In the genomic region with DNA sequence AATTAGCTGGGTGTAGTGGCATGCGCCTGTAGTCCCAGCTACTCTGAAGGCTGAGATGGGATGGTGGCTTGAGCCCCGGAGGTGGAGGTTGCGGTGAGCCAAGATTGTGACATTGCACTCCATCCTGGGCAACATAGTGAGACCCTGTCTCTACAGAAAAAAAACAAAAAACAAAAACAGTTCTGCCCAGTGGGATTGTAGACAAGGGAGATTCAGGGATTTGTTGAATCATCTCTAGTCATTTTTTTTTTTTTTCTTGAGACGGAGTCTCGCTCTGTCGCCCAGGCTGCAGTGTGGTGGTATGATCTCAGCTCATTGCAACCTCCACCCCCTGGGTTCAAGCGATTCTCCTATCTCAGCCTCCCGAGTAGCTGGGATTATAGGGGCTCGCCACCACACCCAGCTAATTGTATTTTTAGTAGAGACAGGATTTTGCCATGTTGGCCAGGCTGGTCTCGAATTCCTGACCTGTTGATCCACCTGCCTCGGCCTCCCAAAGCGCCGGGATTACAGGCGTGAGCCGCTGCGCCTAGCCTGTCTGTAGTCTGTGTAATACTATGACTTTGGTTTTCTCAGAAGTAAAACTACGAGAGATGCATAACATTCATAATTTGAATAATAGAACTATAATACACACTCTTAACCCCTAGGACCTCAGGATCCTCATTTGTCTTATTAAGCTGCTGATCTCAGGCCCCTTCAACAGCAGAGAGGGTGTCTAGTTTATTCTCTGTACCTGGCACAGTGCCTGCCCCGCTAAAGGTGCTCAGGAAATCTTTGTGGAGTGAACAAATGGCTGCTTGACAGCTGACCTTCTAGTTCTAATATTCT, we compare ENCODE assay signal across 8 cellular contexts. TPM values are rescaled to one million over a fixed set of nuclear protein-coding genes. Genes with fewer than 3 reads are reported as not detected.
DNase-seq lines count a peak whose midpoint lies in the region; ATAC-seq, FAIRE-seq and TF ChIP-seq lines count a peak whose summit lies in the region.

No MANE protein-coding gene starts in this region.

- BruUV-seq in MCF 10A (replicated peaks; lab: Mats Ljungman, UMichigan): no TSS peak

- H3K4me1 Mint-ChIP-seq in IgD-negative memory B cell (peaks cover 12 to 30% (median 22%) of the 10 kb centered on the region in 3 donors), MCF 10A (ENCODE audit: insufficient read depth, unreplicated experiment) (peaks cover 19% of the 10 kb centered on the region), mesothelial cell of epicardium (peaks cover 77% of the 10 kb centered on the region)

- H3K9me3 Mint-ChIP-seq in IgD-negative memory B cell (no peaks in the 10 kb centered on the region), MCF 10A (ENCODE audit: unreplicated experiment) (no peaks in the 10 kb centered on the region), mesothelial cell of epicardium (no peaks in the 10 kb centered on the region)

- peak overlapping the region; percentile 92 for H3K4me3 ChIP-seq in AG10803 (ENCODE audit: low read length)

- peak; percentile 24 for DNase-seq in AG10803 (ENCODE audit: low read depth)
- no peak for DNase-seq in MCF 10A (ENCODE audit: unreplicated experiment)
- DNase-seq in mesothelial cell of epicardium (ENCODE audit: low spot score in 2 of 2, unreplicated experiment in 2 of 2): no peak
- no peak for DNase-seq in SKM-1 (lab: John Stamatoyannopoulos, UW; ENCODE audit: unreplicated experiment)
- no peak for DNase-seq in D721Med (ENCODE audit: insufficient read length, low spot score)
- DNase-seq in HT-29 (ENCODE audit: low spot score): no peak

- CTCF ChIA-PET in MCF 10A (lab: Yijun Ruan, JAX): interaction anchor here (0.6 to 1.4 kb wide), 5 partner anchors 25 to 313 kb away, joined by 3 to 6 read pairs (median 3); a partner anchor contains a TSS

- FAIRE-seq in D721Med (lab: Jason Lieb, UNC): no peak

- H3K36me3 Mint-ChIP-seq in IgD-negative memory B cell (peaks cover 8% of the 10 kb centered on the region), MCF 10A (ENCODE audit: insufficient read depth, unreplicated experiment) (peaks cover 15% of the 10 kb centered on the region), mesothelial cell of epicardium (peaks cover 13% of the 10 kb centered on the region)

- H3K27me3 Mint-ChIP-seq in IgD-negative memory B cell: no peaks in the 10 kb centered on the region
- no peaks in the 10 kb centered on the region for H3K27me3 Mint-ChIP-seq in MCF 10A (ENCODE audit: insufficient read depth, unreplicated experiment)
- no peaks in the 10 kb centered on the region for H3K27me3 Mint-ChIP-seq in mesothelial cell of epicardium (ENCODE audit: low read depth)

- no peak for ATAC-seq in GM21825 (IDR thresholded peaks at IDR 0.05; ENCODE audit: unreplicated experiment)

- POLR2A ChIA-PET in MCF 10A (lab: Yijun Ruan, JAX): interaction anchor here (0.6 to 2.0 kb wide), 14 partner anchors 10 to 521 kb away, joined by 3 to 6 read pairs (median 3); a partner anchor contains a TSS

- intact Hi-C loops in MCF 10A (cut with micrococcal nuclease): no loop called here

- H3K27ac Mint-ChIP-seq in IgD-negative memory B cell (peak overlapping the region; percentile 98 to 100 (median 99)), MCF 10A (ENCODE audit: low read depth, unreplicated experiment) (peak overlapping the region; percentile 100), mesothelial cell of epicardium (peak overlapping the region; percentile 100)

- TF ChIP-seq CTCF in AG10803 (conservative IDR thresholded peaks at IDR 0.05; ENCODE audit: low read length) (no peak), MCF 10A (IDR thresholded peaks at IDR 0.05; ENCODE audit: unreplicated experiment) (no peak), mesothelial cell of epicardium (IDR thresholded peaks at IDR 0.05; ENCODE audit: unreplicated experiment) (no peak), D721Med (IDR thresholded peaks at IDR 0.05; ENCODE audit: insufficient read depth, missing control alignments) (no peak)

- H3K4me3 Mint-ChIP-seq in IgD-negative memory B cell (peak overlapping the region; percentile 97 to 100 (median 99)), MCF 10A (ENCODE audit: unreplicated experiment) (peak overlapping the region; percentile 100), mesothelial cell of epicardium (peak overlapping the region; percentile 80)

RNA-seq across cellular contexts. Expression of a gene that starts 1.4 kb away (rescaled TPM):
- polyA plus RNA-seq in IgD-negative memory B cell: 27.0 TPM
- total RNA-seq in MCF 10A (2022) (13.0 and 15.4 TPM in 2 replicates), mesothelial cell of epicardium (35.5 to 39.4 TPM (median 37.5 TPM) in 3 replicates)
- total RNA-seq in HT-29 (2014; rRNA removed; shearing (Covaris generic)): 48.6 and 56.2 TPM in 2 replicates

RNA-seq across cellular contexts. Expression of a gene that starts 1.4 kb away (rescaled TPM):
- 19.3 TPM for polyA plus RNA-seq in IgD-negative memory B cell
- total RNA-seq in MCF 10A (2022) (23.4 and 26.0 TPM in 2 replicates), mesothelial cell of epicardium (52.2 to 57.5 TPM (median 54.3 TPM) in 3 replicates)
- 32.1 and 46.5 TPM in 2 replicates for total RNA-seq in HT-29 (2014; rRNA removed; shearing (Covaris generic))

RNA-seq across cellular contexts. Expression of a gene that starts 20.3 kb away (rescaled TPM):
- polyA plus RNA-seq in IgD-negative memory B cell: 0.71 TPM
- 5.3 and 5.7 TPM in 2 replicates for total RNA-seq in MCF 10A (2022)
- 34.7 to 36.5 TPM (median 34.9 TPM) in 3 replicates for total RNA-seq in mesothelial cell of epicardium
- 9.5 and 11.5 TPM in 2 replicates for total RNA-seq in HT-29 (2014; rRNA removed; shearing (Covaris generic))

RNA-seq across cellular contexts. Expression of a gene that starts 39.6 kb away (rescaled TPM):
- 1.9 TPM for polyA plus RNA-seq in IgD-negative memory B cell
- 14.0 and 18.8 TPM in 2 replicates for total RNA-seq in MCF 10A (2022)
- 22.4 to 24.6 TPM (median 23.4 TPM) in 3 replicates for total RNA-seq in mesothelial cell of epicardium
- total RNA-seq in HT-29 (2014; rRNA removed; shearing (Covaris generic)): 7.4 and 13.1 TPM in 2 replicates

RNA-seq across cellular contexts. Expression of a gene that starts 46.7 kb away (rescaled TPM):
- polyA plus RNA-seq in IgD-negative memory B cell: not detected
- 7.7 and 8.1 TPM in 2 replicates for total RNA-seq in MCF 10A (2022)
- 0.16 to 0.47 TPM (median 0.25 TPM) in 3 replicates for total RNA-seq in mesothelial cell of epicardium
- total RNA-seq in HT-29 (2014; rRNA removed; shearing (Covaris generic)): 40.1 and 42.1 TPM in 2 replicates
